Comparison of ENCODE assay signal across 1 cellular context in genomic region chr22:23418159-23418788, GRCh38.
TF ChIP-seq lines count a peak whose summit lies in the region.

No MANE protein-coding gene starts in this region.

TF ChIP-seq in GM23338, 12 proteins besides CTCF, POLR2A, EP300 and RAD21 (continued from another document):
- TF ChIP-seq ZNF462 (CRISPR knock-in tag; IDR thresholded peaks at IDR 0.05) (no peak), EZH2phosphoT487 (IDR thresholded peaks at IDR 0.05; ENCODE audit: unreplicated experiment) (no peak), EZH2 (IDR thresholded peaks at IDR 0.05; ENCODE audit: low read depth, unreplicated experiment) (no peak), CREB1 (CRISPR knock-in tag; IDR thresholded peaks at IDR 0.05; ENCODE audit: low read depth) (no peak), POLR2AphosphoS5 (IDR thresholded peaks at IDR 0.05; ENCODE audit: low read depth) (no peak)
